ENCODE assay signal across 19 cellular contexts in genomic region chr13:45630791-45631190, GRCh38. TPM values are rescaled to one million over a fixed set of nuclear protein-coding genes. Genes with fewer than 3 reads are reported as not detected.
DNase-seq lines count a peak whose midpoint lies in the region; ATAC-seq and TF ChIP-seq lines count a peak whose summit lies in the region.
"Had no signal": no experiment of that assay in that cellular context is flagged by ENCODE, and none has a peak within 500 bp of the region (broad histone marks: within the 10 kb centered on the region; RNA-seq: fewer than 3 reads in every experiment).

No MANE protein-coding gene starts in this region.

- H3K4me3 Mint-ChIP-seq in activated CD8-positive, alpha-beta T cell treated with anti-CD3 and anti-CD28 coated beads for 36 hours = no peak overlapping the region
- H3K4me3 Mint-ChIP-seq: CD14-positive monocyte, HFFc6 had no signal

- no peaks in the 10 kb centered on the region for H3K9me3 ChIP-seq in osteoblast (ENCODE audit: low read depth, low read length)

- ATAC-seq in activated CD8-positive, alpha-beta T cell treated with anti-CD3 and anti-CD28 coated beads for 36 hours = no peak
- ATAC-seq in left lobe of liver = no peak
- ATAC-seq: HepG2 had no signal

- H3K27ac ChIP-seq in osteoblast (ENCODE audit: low read depth, low read length) = no peak overlapping the region
- H3K27ac ChIP-seq: SK-N-MC had no signal

- POLR2A ChIA-PET in activated CD8-positive, alpha-beta T cell treated with anti-CD3 and anti-CD28 coated beads for 36 hours (lab: Charles Lee) = no interaction called here

- no peak for TF ChIP-seq CTCF in osteoblast (IDR thresholded peaks at IDR 0.05; ENCODE audit: extremely low read depth, low read depth, low read length)
- no peak for TF ChIP-seq CTCF in activated CD8-positive, alpha-beta T cell treated with anti-CD3 and anti-CD28 coated beads for 36 hours (IDR thresholded peaks at IDR 0.05)

- H3K4me1 ChIP-seq in osteoblast (ENCODE audit: insufficient read depth, low read length) = peaks cover 5% of the 10 kb centered on the region

- H3K4me1 Mint-ChIP-seq in activated CD8-positive, alpha-beta T cell treated with anti-CD3 and anti-CD28 coated beads for 36 hours (ENCODE audit: low read depth) = no peaks in the 10 kb centered on the region
- H3K4me1 Mint-ChIP-seq: CD14-positive monocyte had no signal

- H3K4me2 ChIP-seq in osteoblast (ENCODE audit: insufficient read depth, low read length) = no peak overlapping the region

- H3K27ac Mint-ChIP-seq in activated CD8-positive, alpha-beta T cell treated with anti-CD3 and anti-CD28 coated beads for 36 hours = no peak overlapping the region
- H3K27ac Mint-ChIP-seq: CD14-positive monocyte, HFFc6 had no signal

- peak; percentile 50 for DNase-seq in ELR (ENCODE audit: low read depth)
- DNase-seq in NCI-H226 = peak; percentile 79
- DNase-seq in astrocyte of the hippocampus (ENCODE audit: low read depth, low spot score) = peak; percentile 14
- DNase-seq in osteoblast (ENCODE audit: insufficient read length, low spot score, missing footprints) = no peak
- no peak for DNase-seq in activated CD8-positive, alpha-beta T cell treated with anti-CD3 and anti-CD28 coated beads for 36 hours
- DNase-seq in left lobe of liver (ENCODE audit: low spot score) = no peak
- DNase-seq in posterior vena cava (ENCODE audit: low spot score) = no peak
- no peak for DNase-seq in stimulated activated naive CD4-positive, alpha-beta T cell (lab: John Stamatoyannopoulos, UW)
- DNase-seq: ACHN, HFFc6, KBM-7, NCI-H1436 treated with DMSO at 0.1 percent for 48 hours, NCI-H2029 treated with DMSO at 0.1 percent for 48 hours, NCI-H2171 treated with DMSO at 0.1 percent for 48 hours, SHP77 had no signal

- peak overlapping the region; percentile 25 for H2AFZ ChIP-seq in osteoblast (ENCODE audit: low read length)

- H3K4me3 ChIP-seq in osteoblast (ENCODE audit: insufficient read depth, low read length) = no peak overlapping the region
- H3K4me3 ChIP-seq: SK-N-MC had no signal

- H3K36me3 ChIP-seq in osteoblast (ENCODE audit: insufficient read depth, low read length) = no peaks in the 10 kb centered on the region

- CTCF ChIA-PET in activated CD8-positive, alpha-beta T cell treated with anti-CD3 and anti-CD28 coated beads for 36 hours (lab: Charles Lee) = interaction anchor here (1.5 kb wide), 1 partner anchor 8 kb away, joined by 7 read pairs; no protein-coding TSS in a partner anchor

- no peaks in the 10 kb centered on the region for H3K9me3 Mint-ChIP-seq in activated CD8-positive, alpha-beta T cell treated with anti-CD3 and anti-CD28 coated beads for 36 hours
- H3K9me3 Mint-ChIP-seq: CD14-positive monocyte, HFFc6 had no signal

- H4K20me1 ChIP-seq in osteoblast (ENCODE audit: insufficient read depth, low read length) = no peaks in the 10 kb centered on the region

- H3K27me3 Mint-ChIP-seq in activated CD8-positive, alpha-beta T cell treated with anti-CD3 and anti-CD28 coated beads for 36 hours = no peaks in the 10 kb centered on the region

- no peaks in the 10 kb centered on the region for H3K36me3 Mint-ChIP-seq in activated CD8-positive, alpha-beta T cell treated with anti-CD3 and anti-CD28 coated beads for 36 hours (ENCODE audit: low read depth)
- H3K36me3 Mint-ChIP-seq: CD14-positive monocyte had no signal

- intact Hi-C loops in activated CD8-positive, alpha-beta T cell treated with anti-CD3 and anti-CD28 coated beads for 36 hours (cut with micrococcal nuclease) = no loop called here
- intact Hi-C loops in posterior vena cava (cut with DNase I) = no loop called here

- peaks cover 4% of the 10 kb centered on the region for H3K27me3 ChIP-seq in osteoblast (ENCODE audit: insufficient read depth, low read length)

- H3K79me2 ChIP-seq in osteoblast (ENCODE audit: insufficient read depth, low read length) = no peaks in the 10 kb centered on the region

RNA-seq across cellular contexts. Expression of gene ERICH6B, which starts 15.3 kb away (rescaled TPM):
- not detected in 2 replicates for total RNA-seq in osteoblast
- not detected for total RNA-seq in activated CD8-positive, alpha-beta T cell treated with anti-CD3 and anti-CD28 coated beads for 36 hours
- not detected for total RNA-seq in left lobe of liver
- total RNA-seq in posterior vena cava = not detected
- total RNA-seq: HepG2, HFFc6, NCI-H460 had no signal

Comparison
In these comparisons a context has a peak if more than half of its experiments do, and no peak if none do; other contexts are left out.
1. DNase-seq: peak in ELR (single experiment), NCI-H226 (single experiment) and astrocyte of the hippocampus (single experiment); none in osteoblast (single experiment), activated CD8-positive, alpha-beta T cell treated with anti-CD3 and anti-CD28 coated beads for 36 hours (single experiment), left lobe of liver (single experiment), posterior vena cava (single experiment) and stimulated activated naive CD4-positive, alpha-beta T cell (0 of 6).